14 cellular contexts compared by ENCODE assay signal in the genomic region with DNA sequence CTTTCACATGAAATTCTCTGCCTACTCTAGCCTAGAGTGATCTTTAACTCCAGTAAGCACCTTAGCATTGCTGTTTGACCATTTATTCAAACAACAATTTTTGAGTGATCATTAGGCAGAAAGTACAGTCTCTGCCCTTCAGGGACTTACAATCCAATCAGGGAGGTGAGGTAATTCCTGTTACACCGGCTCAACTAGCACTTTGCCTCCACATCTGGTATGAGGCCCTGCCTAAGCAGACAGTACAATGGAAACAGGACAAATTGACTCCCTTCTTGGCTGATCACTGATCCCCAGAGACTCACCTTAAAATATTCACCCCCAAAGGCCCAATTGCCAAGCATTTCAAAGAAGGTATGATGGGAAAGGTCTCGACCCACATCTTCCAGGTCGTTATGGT. TPM values are rescaled to one million over a fixed set of nuclear protein-coding genes. Genes with fewer than 3 reads are reported as not detected.
A peak's percentile ranks its signal among the peaks of the same experiment; 100 is the strongest.
DNase-seq lines count a peak whose midpoint lies in the region; ATAC-seq and TF ChIP-seq lines count a peak whose summit lies in the region.
"Had no signal": no experiment of that assay in that cellular context is flagged by ENCODE, and none has a peak within 500 bp of the region (broad histone marks: within the 10 kb centered on the region; RNA-seq: fewer than 3 reads in every experiment).

No MANE protein-coding gene starts in this region.

- H2AFZ ChIP-seq in SU-DHL-6 (ENCODE audit: low read depth, low read length, severe bottlenecking) (no peak overlapping the region), fibroblast of lung (ENCODE audit: low read length) (no peak overlapping the region), smooth muscle cell (ENCODE audit: low read depth) (no peak overlapping the region)

- peaks cover 16% of the 10 kb centered on the region for H3K4me1 Mint-ChIP-seq in activated T-cell treated with anti-CD3 and anti-CD28 coated beads, Interleukin-2, amount 50 U/mL, for 24 hours (ENCODE audit: low read depth)

- peaks cover 62% of the 10 kb centered on the region for H3K36me3 Mint-ChIP-seq in activated T-cell treated with anti-CD3 and anti-CD28 coated beads, Interleukin-2, amount 50 U/mL, for 24 hours (ENCODE audit: low read depth)

- ATAC-seq in HG03135 (IDR thresholded peaks at IDR 0.05; ENCODE audit: unreplicated experiment) = no peak
- ATAC-seq in GM18505 (IDR thresholded peaks at IDR 0.05; ENCODE audit: unreplicated experiment) = no peak
- no peak for ATAC-seq in HG02678 (IDR thresholded peaks at IDR 0.05; ENCODE audit: unreplicated experiment)
- ATAC-seq: heart left ventricle had no signal

- no peaks in the 10 kb centered on the region for H4K20me1 ChIP-seq in SU-DHL-6 (ENCODE audit: low read depth, low read length)
- no peaks in the 10 kb centered on the region for H4K20me1 ChIP-seq in fibroblast of lung (ENCODE audit: control insufficient read depth, extremely low read depth, insufficient read depth, low read length)
- no peaks in the 10 kb centered on the region for H4K20me1 ChIP-seq in smooth muscle cell (ENCODE audit: low read depth)

- H3F3A ChIP-seq in SU-DHL-6 (ENCODE audit: insufficient read depth) (no peaks in the 10 kb centered on the region), smooth muscle cell (ENCODE audit: low read depth) (no peaks in the 10 kb centered on the region)

- peak overlapping the region; percentile 75 for H3K4me2 ChIP-seq in SU-DHL-6 (ENCODE audit: low read depth, low read length, poor library complexity, severe bottlenecking)
- H3K4me2 ChIP-seq in fibroblast of lung (ENCODE audit: extremely low read depth, insufficient read depth, low read length) = peak overlapping the region; percentile 94
- H3K4me2 ChIP-seq in smooth muscle cell = peak overlapping the region; percentile 93

- no peaks in the 10 kb centered on the region for H3K9me3 ChIP-seq in SU-DHL-6 (ENCODE audit: insufficient read depth, low read length)
- H3K9me3 ChIP-seq in fibroblast of lung (ENCODE audit: control insufficient read depth, insufficient read depth, low read depth, low read length) = no peaks in the 10 kb centered on the region
- no peaks in the 10 kb centered on the region for H3K9me3 ChIP-seq in smooth muscle cell (replicated peaks; ENCODE audit: low read depth)
- H3K9me3 ChIP-seq: heart left ventricle, vagina had no signal

- H3K9ac ChIP-seq in SU-DHL-6 (ENCODE audit: low read length) = no peak overlapping the region
- no peak overlapping the region for H3K9ac ChIP-seq in fibroblast of lung (ENCODE audit: insufficient read depth, low read length)
- H3K9ac ChIP-seq in smooth muscle cell (ENCODE audit: low read depth) = peak overlapping the region; percentile 87

- no peak for DNase-seq in activated T-cell treated with anti-CD3 and anti-CD28 coated beads, Interleukin-2, amount 50 U/mL, for 24 hours
- no peak for DNase-seq in activated T-cell treated with anti-CD3 and anti-CD28 coated beads, Interleukin-2, amount 50 U/mL, for 1 hour
- DNase-seq in fibroblast of lung (ENCODE audit: low read depth in 2 of 2) (no peak), smooth muscle cell (lab: John Stamatoyannopoulos, UW; ENCODE audit: unreplicated experiment) (no peak)
- DNase-seq: activated CD4-positive, alpha-beta T cell treated with anti-CD3 and anti-CD28 coated beads, Interleukin-2, amount 50 U/mL, for 48 hours; caudate nucleus; heart left ventricle; nucleus accumbens; OCI-M1 had no signal

- H3K27ac ChIP-seq in SU-DHL-6 (ENCODE audit: low read depth, low read length) (no peak overlapping the region), fibroblast of lung (ENCODE audit: insufficient read depth, low read length) (no peak overlapping the region), smooth muscle cell (ENCODE audit: low read depth) (no peak overlapping the region)
- H3K27ac ChIP-seq: vagina had no signal

- H3K9me3 Mint-ChIP-seq in activated T-cell treated with anti-CD3 and anti-CD28 coated beads, Interleukin-2, amount 50 U/mL, for 24 hours = no peaks in the 10 kb centered on the region

- 86% methylated on average over 3 of the region's 3 CpGs for WGBS in smooth muscle cell (ENCODE audit: low lambda C conversion rate)

- H3K9me2 ChIP-seq in SU-DHL-6 (replicated peaks; ENCODE audit: insufficient read depth, low read length) = no peaks in the 10 kb centered on the region

- H3K27me3 Mint-ChIP-seq in activated T-cell treated with anti-CD3 and anti-CD28 coated beads, Interleukin-2, amount 50 U/mL, for 24 hours = no peaks in the 10 kb centered on the region

- no peak for TF ChIP-seq POLR2A in GM18505 (IDR thresholded peaks at IDR 0.05; ENCODE audit: borderline replicate concordance, extremely low read depth, insufficient read depth, insufficient read length)

- H3K79me2 ChIP-seq in SU-DHL-6 (ENCODE audit: insufficient read depth, low read length) (peaks cover 12% of the 10 kb centered on the region; the same call in 1 of the 2 replicates), fibroblast of lung (ENCODE audit: control insufficient read depth, insufficient read depth, low read length) (peaks cover 6% of the 10 kb centered on the region), smooth muscle cell (ENCODE audit: low read depth) (peaks cover 12% of the 10 kb centered on the region)

- H3K27ac Mint-ChIP-seq in activated T-cell treated with anti-CD3 and anti-CD28 coated beads, Interleukin-2, amount 50 U/mL, for 24 hours = peak overlapping the region; percentile 96

- H3K4me3 ChIP-seq in SU-DHL-6 (ENCODE audit: insufficient read depth, low read length, poor library complexity, severe bottlenecking) = peak overlapping the region; percentile 67
- H3K4me3 ChIP-seq in fibroblast of lung (replicated peaks in 1 of 4; ENCODE audit: control extremely low read depth in 1 of 4, insufficient read depth in 1 of 4, low read depth in 3 of 4, low read length in 4 of 4) = peak overlapping the region; percentile 61 to 97 (median 78)
- peak overlapping the region; percentile 97 for H3K4me3 ChIP-seq in smooth muscle cell

- H3K27me3 ChIP-seq in SU-DHL-6 (ENCODE audit: low read length) (no peaks in the 10 kb centered on the region), fibroblast of lung (ENCODE audit: control insufficient read depth, insufficient read depth, low read length) (peaks cover 2% of the 10 kb centered on the region), smooth muscle cell (ENCODE audit: low read depth) (no peaks in the 10 kb centered on the region)
- H3K27me3 ChIP-seq: heart left ventricle, vagina had no signal

- peak overlapping the region; percentile 94 for H3K4me3 Mint-ChIP-seq in activated T-cell treated with anti-CD3 and anti-CD28 coated beads, Interleukin-2, amount 50 U/mL, for 24 hours

- TF ChIP-seq CTCF in SU-DHL-6 (IDR thresholded peaks at IDR 0.05; ENCODE audit: insufficient read depth, low read length, poor library complexity, severe bottlenecking) (no peak), fibroblast of lung (conservative IDR thresholded peaks at IDR 0.05 in 1 of 2, IDR thresholded peaks at IDR 0.05 in 1 of 2; ENCODE audit: low read depth in 1 of 2, low read length in 2 of 2) (no peak), smooth muscle cell (IDR thresholded peaks at IDR 0.05; ENCODE audit: borderline replicate concordance, insufficient read depth, poor library complexity, severe bottlenecking) (no peak)

- no peaks in the 10 kb centered on the region; the same call in 1 of the 2 replicates for H3K36me3 ChIP-seq in SU-DHL-6 (ENCODE audit: low read length)
- peaks cover 14% of the 10 kb centered on the region for H3K36me3 ChIP-seq in fibroblast of lung (ENCODE audit: control insufficient read depth, insufficient read depth, low read length)
- H3K36me3 ChIP-seq in smooth muscle cell (ENCODE audit: low read depth) = no peaks in the 10 kb centered on the region

- H3K4me1 ChIP-seq in fibroblast of lung (ENCODE audit: control insufficient read depth, extremely low read depth, insufficient read depth, low read length) (peaks cover 11% of the 10 kb centered on the region), smooth muscle cell (ENCODE audit: low read depth) (peaks cover 5% of the 10 kb centered on the region)

RNA-seq across cellular contexts. Expression of a gene that starts 1.4 kb away (rescaled TPM):
- total RNA-seq in fibroblast of lung (16.4 and 24.3 TPM in 2 replicates), smooth muscle cell (7.5 and 8.6 TPM in 2 replicates)
- polyA plus RNA-seq in fibroblast of lung (3.4 and 5.5 TPM in 2 replicates), smooth muscle cell (15.1 and 21.5 TPM in 2 replicates)
- 4.9 and 9.1 TPM in 2 replicates for polyA plus RNA-seq in fibroblast of lung (2012)
- polyA minus RNA-seq in fibroblast of lung (ENCODE audit: low replicate concordance) = 7.0 and 12.8 TPM in 2 replicates

RNA-seq across cellular contexts. Expression of a gene that starts 30.7 kb away (rescaled TPM):
- total RNA-seq in fibroblast of lung (under 0.01 TPM in 1 of 2 replicates, not detected in the other), smooth muscle cell (not detected in 2 replicates)
- polyA plus RNA-seq in fibroblast of lung (not detected in 2 replicates), smooth muscle cell (not detected in 2 replicates)
- not detected in 2 replicates for polyA plus RNA-seq in fibroblast of lung (2012)
- polyA minus RNA-seq in fibroblast of lung (ENCODE audit: low replicate concordance) = not detected in 2 replicates
- total RNA-seq: heart left ventricle, vagina had no signal
- polyA plus RNA-seq: heart left ventricle had no signal

RNA-seq across cellular contexts. Expression of a gene that starts 41.5 kb away (rescaled TPM):
- total RNA-seq in fibroblast of lung = under 0.01 TPM in 2 replicates
- not detected in 2 replicates for polyA plus RNA-seq in fibroblast of lung
- not detected in 2 replicates for polyA plus RNA-seq in fibroblast of lung (2012)
- not detected in 2 replicates for polyA minus RNA-seq in fibroblast of lung (ENCODE audit: low replicate concordance)
- total RNA-seq in smooth muscle cell = 0.04 TPM in 1 of 2 replicates, not detected in the other
- polyA plus RNA-seq in smooth muscle cell = not detected in 2 replicates

RNA-seq across cellular contexts. Expression of a gene that starts 46.4 kb away (rescaled TPM):
- total RNA-seq in fibroblast of lung (5.4 and 6.4 TPM in 2 replicates), smooth muscle cell (7.0 and 11.4 TPM in 2 replicates)
- polyA plus RNA-seq in fibroblast of lung (1.6 and 3.7 TPM in 2 replicates), smooth muscle cell (11.3 and 12.3 TPM in 2 replicates)
- 3.8 and 5.9 TPM in 2 replicates for polyA plus RNA-seq in fibroblast of lung (2012)
- 0.71 and 7.1 TPM in 2 replicates for polyA minus RNA-seq in fibroblast of lung (ENCODE audit: low replicate concordance)

RNA-seq across cellular contexts. Expression of a gene that starts 54.4 kb away (rescaled TPM):
- 57.0 and 88.4 TPM in 2 replicates for total RNA-seq in fibroblast of lung
- 89.4 and 94.1 TPM in 2 replicates for polyA plus RNA-seq in fibroblast of lung
- 66.0 and 83.4 TPM in 2 replicates for polyA plus RNA-seq in fibroblast of lung (2012)
- 109 and 171 TPM in 2 replicates for polyA minus RNA-seq in fibroblast of lung (ENCODE audit: low replicate concordance)
- 68.6 and 78.0 TPM in 2 replicates for total RNA-seq in smooth muscle cell
- 112 and 117 TPM in 2 replicates for polyA plus RNA-seq in smooth muscle cell
